Comparison of ENCODE assay signal across 8 cellular contexts in genomic region chr10:74244097-74244685, GRCh38.
DNase-seq lines count a peak whose midpoint lies in the region; ATAC-seq and TF ChIP-seq lines count a peak whose summit lies in the region.

No MANE protein-coding gene starts in this region.

- H3K9me3 Mint-ChIP-seq in MCF 10A (ENCODE audit: unreplicated experiment) = no peaks in the 10 kb centered on the region
- no peaks in the 10 kb centered on the region for H3K9me3 Mint-ChIP-seq in stimulated activated naive B cell treated with anti-CD40 and anti-IgM and Interleukin-4, amounts not matched to agents 10 μg/mL and 1 μg/mL and 100 μg/mL, for 72 hours

- H2BK5ac ChIP-seq in mesenchymal stem cell (ENCODE audit: low read depth, low read length, poor library complexity, severe bottlenecking) = no peak overlapping the region

- H3K4me1 Mint-ChIP-seq in MCF 10A (ENCODE audit: insufficient read depth, unreplicated experiment) = no peaks in the 10 kb centered on the region
- peaks cover 9 to 26% of the 10 kb centered on the region in 2 donors for H3K4me1 Mint-ChIP-seq in stimulated activated naive B cell treated with anti-CD40 and anti-IgM and Interleukin-4, amounts not matched to agents 10 μg/mL and 1 μg/mL and 100 μg/mL, for 72 hours

- no peaks in the 10 kb centered on the region for H3K27me3 ChIP-seq in mesenchymal stem cell (ENCODE audit: control insufficient read depth in 1 of 2, insufficient read depth in 1 of 2, low read length in 2 of 2)

- WGBS in mesenchymal stem cell = 17% methylated on average over 3 of the region's 3 CpGs

- no peak for ATAC-seq in stimulated activated naive B cell treated with anti-CD40 and anti-IgM and Interleukin-4, amounts not matched to agents 10 μg/mL and 1 μg/mL and 100 μg/mL, for 72 hours (replicated peaks)
- no peak for ATAC-seq in omental fat pad (ENCODE audit: low FRiP score)
- ATAC-seq in GM18867 (IDR thresholded peaks at IDR 0.05; ENCODE audit: unreplicated experiment) = no peak

- DNase-seq in stimulated activated CD4-positive, alpha-beta T cell treated with anti-CD3 and anti-CD28 coated beads, Interleukin-15, amount 100 ng/mL, for 24 hours = peak; percentile 13
- DNase-seq in stimulated activated CD4-positive, alpha-beta T cell treated with anti-CD3 and anti-CD28 coated beads, Interleukin-4, amount 100 ng/mL, for 4 hours = no peak
- peak; percentile 17 for DNase-seq in NCI-H1092 (lab: John Stamatoyannopoulos, UW)
- DNase-seq in MCF 10A (ENCODE audit: unreplicated experiment) = peak; percentile 56
- DNase-seq in mesenchymal stem cell = peak; percentile 56
- no peak for DNase-seq in stimulated activated naive B cell treated with anti-CD40 and anti-IgM and Interleukin-4, amounts not matched to agents 10 μg/mL and 1 μg/mL and 100 μg/mL, for 72 hours
- DNase-seq in omental fat pad (ENCODE audit: low spot score) = no peak

- peaks cover 7 to 12% of the 10 kb centered on the region in 2 experiments for H3K36me3 ChIP-seq in mesenchymal stem cell (ENCODE audit: control insufficient read depth in 1 of 2, insufficient read depth in 2 of 2, low read depth in 1 of 2, low read length in 2 of 2)

- no peak overlapping the region for H3K23ac ChIP-seq in mesenchymal stem cell (ENCODE audit: low read length in 2 of 2)

- no peak overlapping the region for H3K14ac ChIP-seq in mesenchymal stem cell (ENCODE audit: low read length in 2 of 2)

- H3K27ac ChIP-seq in mesenchymal stem cell (ENCODE audit: low read length, poor library complexity, severe bottlenecking) = no peak overlapping the region

- no peak overlapping the region for H4K91ac ChIP-seq in mesenchymal stem cell (ENCODE audit: low read length)

- no peak overlapping the region for H2AK5ac ChIP-seq in mesenchymal stem cell (ENCODE audit: low read length, severe bottlenecking)

- H3K27ac Mint-ChIP-seq in MCF 10A (ENCODE audit: low read depth, unreplicated experiment) = no peak overlapping the region
- H3K27ac Mint-ChIP-seq in stimulated activated naive B cell treated with anti-CD40 and anti-IgM and Interleukin-4, amounts not matched to agents 10 μg/mL and 1 μg/mL and 100 μg/mL, for 72 hours = no peak overlapping the region

- H3K18ac ChIP-seq in mesenchymal stem cell (ENCODE audit: low read depth in 1 of 2, low read length in 2 of 2) = no peak overlapping the region

- H3K27me3 Mint-ChIP-seq in MCF 10A (ENCODE audit: insufficient read depth, unreplicated experiment) = no peaks in the 10 kb centered on the region
- H3K27me3 Mint-ChIP-seq in stimulated activated naive B cell treated with anti-CD40 and anti-IgM and Interleukin-4, amounts not matched to agents 10 μg/mL and 1 μg/mL and 100 μg/mL, for 72 hours = no peaks in the 10 kb centered on the region

- POLR2A ChIA-PET in MCF 10A (lab: Yijun Ruan, JAX) = interaction anchor here (0.6 to 1.4 kb wide), 5 partner anchors 127 to 969 kb away, joined by 3 to 4 read pairs (median 3); partner anchors contain the start of gene SAMD8

- no TSS peak for BruUV-seq in MCF 10A (replicated peaks; lab: Mats Ljungman, UMichigan)

- H3K36me3 Mint-ChIP-seq in MCF 10A (ENCODE audit: insufficient read depth, unreplicated experiment) = peaks cover 10% of the 10 kb centered on the region
- H3K36me3 Mint-ChIP-seq in stimulated activated naive B cell treated with anti-CD40 and anti-IgM and Interleukin-4, amounts not matched to agents 10 μg/mL and 1 μg/mL and 100 μg/mL, for 72 hours = peaks cover 13 to 17% of the 10 kb centered on the region in 2 donors

- no peak overlapping the region for H3K4me3 ChIP-seq in mesenchymal stem cell (ENCODE audit: insufficient read depth in 1 of 2, low read depth in 1 of 2, low read length in 2 of 2)

- H2BK120ac ChIP-seq in mesenchymal stem cell (ENCODE audit: low read depth, low read length) = no peak overlapping the region

- no peak overlapping the region for H3K4me3 Mint-ChIP-seq in MCF 10A (ENCODE audit: unreplicated experiment)
- no peak overlapping the region for H3K4me3 Mint-ChIP-seq in stimulated activated naive B cell treated with anti-CD40 and anti-IgM and Interleukin-4, amounts not matched to agents 10 μg/mL and 1 μg/mL and 100 μg/mL, for 72 hours

- intact Hi-C loops in MCF 10A (cut with micrococcal nuclease) = loop anchor here (1.0 to 2.0 kb wide), 2 partner anchors 856 to 993 kb away; no protein-coding TSS in a partner anchor

- TF ChIP-seq CTCF in MCF 10A (IDR thresholded peaks at IDR 0.05; ENCODE audit: unreplicated experiment) (peak; percentile 32), omental fat pad (IDR thresholded peaks at IDR 0.05) (no peak)

- no peaks in the 10 kb centered on the region for H3K9me3 ChIP-seq in mesenchymal stem cell (ENCODE audit: control insufficient read depth, low read length)

- no peak overlapping the region for H2BK15ac ChIP-seq in mesenchymal stem cell (ENCODE audit: low read depth, poor library complexity, severe bottlenecking)

- no peak overlapping the region for H3K9ac ChIP-seq in mesenchymal stem cell (ENCODE audit: low read length)

- CTCF ChIA-PET in MCF 10A (lab: Yijun Ruan, JAX) = interaction anchor here (0.5 to 3.6 kb wide), 28 partner anchors 9 to 992 kb away, joined by 3 to 29 read pairs (median 3); partner anchors contain the start of genes ADK, AP3M1 and COMTD1

- H3K79me1 ChIP-seq in mesenchymal stem cell (replicated peaks; ENCODE audit: low read length, poor library complexity, severe bottlenecking) = peaks cover 16% of the 10 kb centered on the region

- H2BK12ac ChIP-seq in mesenchymal stem cell (ENCODE audit: low read length in 2 of 2) = no peak overlapping the region

- no peak overlapping the region for H3K4me2 ChIP-seq in mesenchymal stem cell (ENCODE audit: low read length, poor library complexity, severe bottlenecking)

- H3K4me1 ChIP-seq in mesenchymal stem cell (ENCODE audit: control insufficient read depth, insufficient read depth, low read depth, low read length) = no peaks in the 10 kb centered on the region

- no peak overlapping the region for H4K8ac ChIP-seq in mesenchymal stem cell (ENCODE audit: low read length)

- no peak overlapping the region for H3K4ac ChIP-seq in mesenchymal stem cell (ENCODE audit: low read depth in 1 of 2, low read length in 2 of 2)

- no peak overlapping the region for H2AFZ ChIP-seq in mesenchymal stem cell (ENCODE audit: low read depth, low read length)

Comparison
In these comparisons a context has a peak if more than half of its experiments do, and no peak if none do; other contexts are left out.
1. DNase-seq: peak in stimulated activated CD4-positive, alpha-beta T cell treated with anti-CD3 and anti-CD28 coated beads, Interleukin-15, amount 100 ng/mL, for 24 hours (single experiment), NCI-H1092 (single experiment), MCF 10A (single experiment) and mesenchymal stem cell (single experiment); none in stimulated activated CD4-positive, alpha-beta T cell treated with anti-CD3 and anti-CD28 coated beads, Interleukin-4, amount 100 ng/mL, for 4 hours (0 of 2), stimulated activated naive B cell treated with anti-CD40 and anti-IgM and Interleukin-4, amounts not matched to agents 10 μg/mL and 1 μg/mL and 100 μg/mL, for 72 hours (single experiment) and omental fat pad (single experiment).